29 cellular contexts compared by ENCODE assay signal in the genomic region with DNA sequence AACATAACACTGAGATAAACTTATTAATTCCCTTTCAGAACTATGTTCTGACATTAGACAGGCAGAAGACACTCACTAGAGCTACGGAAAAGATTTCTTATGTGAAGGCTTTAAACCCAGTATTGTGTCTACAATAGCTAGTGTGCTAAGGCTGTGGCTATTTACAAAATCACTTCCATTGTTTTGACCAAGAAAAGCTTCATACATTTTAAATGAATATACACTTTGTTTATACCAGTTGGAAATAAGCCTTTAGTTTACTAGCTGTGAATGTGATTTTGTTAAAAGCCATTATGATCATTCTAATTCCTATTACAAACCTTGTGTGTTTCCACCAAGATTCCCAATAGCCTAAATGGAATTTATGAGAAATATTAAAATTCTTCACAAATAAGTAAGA.
A peak's percentile ranks its signal among the peaks of the same experiment; 100 is the strongest.
DNase-seq lines count a peak whose midpoint lies in the region; ATAC-seq and TF ChIP-seq lines count a peak whose summit lies in the region.
"Had no signal": no experiment of that assay in that cellular context is flagged by ENCODE, and none has a peak within 500 bp of the region (broad histone marks: within the 10 kb centered on the region; RNA-seq: fewer than 3 reads in every experiment).

No MANE protein-coding gene starts in this region.

- H3K9me3 ChIP-seq in OCI-LY7 (ENCODE audit: low read length) (no peaks in the 10 kb centered on the region), tibial artery (no peaks in the 10 kb centered on the region)
- H3K9me3 ChIP-seq: A549, Caco-2, HAP-1, Peyer's patch had no signal

- no peak overlapping the region for H3K4me2 ChIP-seq in OCI-LY7 (ENCODE audit: low read length)
- H3K4me2 ChIP-seq: A549, GM23338 had no signal

- no peak overlapping the region for H2AFZ ChIP-seq in OCI-LY7 (ENCODE audit: low read length)
- H2AFZ ChIP-seq: GM23338 had no signal

- DNase-seq in OCI-LY7 (ENCODE audit: low spot score) (no peak), foreskin melanocyte (peak; percentile 55), midbrain (lab: John Stamatoyannopoulos, UW) (peak; percentile 67), tibial artery (no peak), Right ventricle myocardium superior (no peak)
- DNase-seq in stimulated activated CD4-positive, alpha-beta T cell treated with anti-CD3 and anti-CD28 coated beads, Interleukin-1b, Interleukin-23, amount 100 ng/mL, for 48 hours: no peak
- DNase-seq: Caco-2; CD8-positive, alpha-beta T cell; DMS 273 treated with DMSO at 0.1 percent for 48 hours; DMS79; EL; GF-D8; HFFc6; Karpas-422; NCI-H1092; NCI-H1436; NCI-H187; NCI-H2081 treated with DMSO at 0.1 percent for 48 hours; NCI-H2171; NCI-H226; NCI-H510A; OCI-M1; Peyer's patch had no signal

- no peaks in the 10 kb centered on the region for H3K9me2 ChIP-seq in OCI-LY7 (ENCODE audit: insufficient read depth, low read length)

- ATAC-seq in GM21737 (IDR thresholded peaks at IDR 0.05; ENCODE audit: unreplicated experiment) (no peak), Right ventricle myocardium superior (ENCODE audit: poor library complexity) (no peak)
- ATAC-seq: A549; CD8-positive, alpha-beta T cell; GM23338; HepG2 had no signal

- H4K20me1 ChIP-seq in OCI-LY7 (ENCODE audit: insufficient read depth, low read length): no peaks in the 10 kb centered on the region

- BruUV-seq in OCI-LY7 (replicated peaks; lab: Mats Ljungman, UMichigan): no TSS peak

- TF ChIP-seq CTCF in OCI-LY7 (conservative IDR thresholded peaks at IDR 0.05; ENCODE audit: low read length) (0 out of 2 replicates have a peak, but pooled peaks have one; percentile 14), tibial artery (IDR thresholded peaks at IDR 0.05) (no peak)

- H3K27ac ChIP-seq in OCI-LY7 (ENCODE audit: low read depth, low read length, poor library complexity, severe bottlenecking) (no peak overlapping the region), tibial artery (no peak overlapping the region)
- H3K27ac ChIP-seq: A549, C4-2B, Peyer's patch had no signal

- H3K4me3 ChIP-seq in OCI-LY7 (ENCODE audit: low read depth, low read length, poor library complexity, severe bottlenecking) (no peak overlapping the region), tibial artery (no peak overlapping the region)
- H3K4me3 ChIP-seq: A549, GM23338, HAP-1, Peyer's patch had no signal

- POLR2A ChIA-PET in OCI-LY7 (lab: Charles Lee): interaction anchor here (1.4 to 1.5 kb wide), 2 partner anchors 9 to 17 kb away, joined by 3 to 4 read pairs; no protein-coding TSS in a partner anchor

- H3K36me3 ChIP-seq in OCI-LY7 (ENCODE audit: insufficient read depth, low read length) (peaks cover 9% of the 10 kb centered on the region), tibial artery (peaks cover under 1 to 9% (median 6%) of the 10 kb centered on the region in 3 donors)
- H3K36me3 ChIP-seq: HAP-1, Peyer's patch had no signal

- CTCF ChIA-PET in OCI-LY7 (lab: Charles Lee; ENCODE audit: unreplicated experiment): no interaction called here

- no peaks in the 10 kb centered on the region for H3K4me1 ChIP-seq in OCI-LY7 (ENCODE audit: insufficient read depth, low read length, poor library complexity, severe bottlenecking)
- no peaks in the 10 kb centered on the region for H3K4me1 ChIP-seq in tibial artery
- H3K4me1 ChIP-seq: A549, Caco-2, HAP-1, Peyer's patch had no signal

- H3K27me3 ChIP-seq in tibial artery: no peaks in the 10 kb centered on the region
- H3K27me3 ChIP-seq: Peyer's patch had no signal

- no peaks in the 10 kb centered on the region for H3K79me2 ChIP-seq in OCI-LY7 (ENCODE audit: insufficient read depth, low read depth, low read length)

- intact Hi-C loops in OCI-LY7 (cut with micrococcal nuclease; ENCODE audit: unreplicated experiment): no loop called here
- intact Hi-C loops in tibial artery (cut with DNase I; ENCODE audit: low total_unique reads): no loop called here
- intact Hi-C loops in Right ventricle myocardium superior (cut with DNase I): no loop called here

Comparison
In these comparisons a context has a peak if more than half of its experiments do, and no peak if none do; other contexts are left out.
1. DNase-seq: peak in foreskin melanocyte (single experiment) and midbrain (single experiment); none in OCI-LY7 (single experiment), tibial artery (0 of 2), Right ventricle myocardium superior (single experiment) and stimulated activated CD4-positive, alpha-beta T cell treated with anti-CD3 and anti-CD28 coated beads, Interleukin-1b, Interleukin-23, amount 100 ng/mL, for 48 hours (single experiment).